Comparison of ENCODE assay signal across 12 cellular contexts in genomic region chr4:2354760-2355159, GRCh38.
A peak's percentile ranks its signal among the peaks of the same experiment; 100 is the strongest.
DNase-seq lines count a peak whose midpoint lies in the region; ATAC-seq lines count a peak whose summit lies in the region.
"Had no signal": no experiment of that assay in that cellular context is flagged by ENCODE, and none has a peak within 500 bp of the region (broad histone marks: within the 10 kb centered on the region; RNA-seq: fewer than 3 reads in every experiment).

No MANE protein-coding gene starts in this region.

- no peaks in the 10 kb centered on the region for H3K36me3 Mint-ChIP-seq in activated naive CD4-positive, alpha-beta T cell treated with anti-CD3 and anti-CD28 coated beads, Interleukin-2, amount 50 U/mL, for 24 hours
- no peaks in the 10 kb centered on the region for H3K36me3 Mint-ChIP-seq in activated T-cell treated with anti-CD3 and anti-CD28 coated beads, Interleukin-2, amount 50 U/mL, for 72 hours (ENCODE audit: insufficient read depth in 2 of 2)
- no peaks in the 10 kb centered on the region for H3K36me3 Mint-ChIP-seq in naive thymus-derived CD8-positive, alpha-beta T cell

- peak overlapping the region; percentile 39 for H3K4me3 Mint-ChIP-seq in activated naive CD4-positive, alpha-beta T cell treated with anti-CD3 and anti-CD28 coated beads, Interleukin-2, amount 50 U/mL, for 24 hours
- H3K4me3 Mint-ChIP-seq in activated T-cell treated with anti-CD3 and anti-CD28 coated beads, Interleukin-2, amount 50 U/mL, for 72 hours: no peak overlapping the region
- peak overlapping the region in 5 of 10 donors; percentile 24 to 60 (median 42) for H3K4me3 Mint-ChIP-seq in naive thymus-derived CD8-positive, alpha-beta T cell
- H3K4me3 Mint-ChIP-seq in stimulated activated naive CD8-positive, alpha-beta T cell treated with anti-CD3 and anti-CD28 coated beads, Interleukin-15, amount 100 ng/mL, for 72 hours: no peak overlapping the region
- H3K4me3 Mint-ChIP-seq: T-helper 1 cell treated with Interleukin-12 subunit alpha and Interleukin-12 subunit beta and Interleukin-4 antibody, amounts not matched to agents 30 μg/mL and 1 μg/mL, for 36 hours had no signal

- no peak overlapping the region for H3K27ac Mint-ChIP-seq in activated naive CD4-positive, alpha-beta T cell treated with anti-CD3 and anti-CD28 coated beads, Interleukin-2, amount 50 U/mL, for 24 hours
- H3K27ac Mint-ChIP-seq in activated T-cell treated with anti-CD3 and anti-CD28 coated beads, Interleukin-2, amount 50 U/mL, for 72 hours: no peak overlapping the region
- peak overlapping the region; percentile 19 to 94 (median 81) for H3K27ac Mint-ChIP-seq in naive thymus-derived CD8-positive, alpha-beta T cell
- peak overlapping the region; percentile 25 to 48 for H3K27ac Mint-ChIP-seq in stimulated activated naive CD8-positive, alpha-beta T cell treated with anti-CD3 and anti-CD28 coated beads, Interleukin-15, amount 100 ng/mL, for 72 hours

- peaks cover 10% of the 10 kb centered on the region for H3K4me1 Mint-ChIP-seq in activated naive CD4-positive, alpha-beta T cell treated with anti-CD3 and anti-CD28 coated beads, Interleukin-2, amount 50 U/mL, for 24 hours
- peaks cover 12% of the 10 kb centered on the region for H3K4me1 Mint-ChIP-seq in activated T-cell treated with anti-CD3 and anti-CD28 coated beads, Interleukin-2, amount 50 U/mL, for 72 hours (ENCODE audit: low read depth)
- peaks cover 4 to 29% (median 13%) of the 10 kb centered on the region in 4 donors for H3K4me1 Mint-ChIP-seq in naive thymus-derived CD8-positive, alpha-beta T cell
- H3K4me1 Mint-ChIP-seq in stimulated activated naive CD8-positive, alpha-beta T cell treated with anti-CD3 and anti-CD28 coated beads, Interleukin-15, amount 100 ng/mL, for 72 hours: peaks cover 21% of the 10 kb centered on the region

- no peaks in the 10 kb centered on the region for H3K27me3 Mint-ChIP-seq in activated naive CD4-positive, alpha-beta T cell treated with anti-CD3 and anti-CD28 coated beads, Interleukin-2, amount 50 U/mL, for 24 hours
- H3K27me3 Mint-ChIP-seq in activated T-cell treated with anti-CD3 and anti-CD28 coated beads, Interleukin-2, amount 50 U/mL, for 72 hours (ENCODE audit: low read depth): no peaks in the 10 kb centered on the region
- H3K27me3 Mint-ChIP-seq in naive thymus-derived CD8-positive, alpha-beta T cell: no peaks in the 10 kb centered on the region
- H3K27me3 Mint-ChIP-seq in stimulated activated naive CD8-positive, alpha-beta T cell treated with anti-CD3 and anti-CD28 coated beads, Interleukin-15, amount 100 ng/mL, for 72 hours: no peaks in the 10 kb centered on the region

- peak; percentile 62 to 67 for ATAC-seq in activated T-cell treated with anti-CD3 and anti-CD28 coated beads, Interleukin-2, amount 50 U/mL, for 72 hours (replicated peaks in 1 of 2)
- peak; percentile 56 to 73 for ATAC-seq in naive thymus-derived CD8-positive, alpha-beta T cell
- no peak for ATAC-seq in stimulated activated naive CD8-positive, alpha-beta T cell treated with anti-CD3 and anti-CD28 coated beads, Interleukin-15, amount 100 ng/mL, for 72 hours
- ATAC-seq in HG02623 (IDR thresholded peaks at IDR 0.05; ENCODE audit: unreplicated experiment): no peak
- no peak for ATAC-seq in HG02981 (IDR thresholded peaks at IDR 0.05; ENCODE audit: unreplicated experiment)

- no peak for DNase-seq in activated naive CD4-positive, alpha-beta T cell (lab: John Stamatoyannopoulos, UW)
- peak in 1 of 2 donors; percentile 19 for DNase-seq in activated T-cell treated with anti-CD3 and anti-CD28 coated beads, Interleukin-2, amount 50 U/mL, for 72 hours
- peak in 5 of 10 donors; percentile 27 to 64 (median 39) for DNase-seq in naive thymus-derived CD8-positive, alpha-beta T cell
- no peak for DNase-seq in stimulated activated naive CD8-positive, alpha-beta T cell treated with anti-CD3 and anti-CD28 coated beads, Interleukin-15, amount 100 ng/mL, for 72 hours
- no peak for DNase-seq in NCI-H774 (lab: John Stamatoyannopoulos, UW)
- DNase-seq: kidney glomerular epithelial cell, NCI-H146, NCI-H345 had no signal

- POLR2A ChIA-PET in naive thymus-derived CD8-positive, alpha-beta T cell (lab: Charles Lee): interaction anchor here (1.2 kb wide), 1 partner anchor 134 kb away, joined by 4 read pairs; no protein-coding TSS in a partner anchor

- no peaks in the 10 kb centered on the region for H3K9me3 Mint-ChIP-seq in activated naive CD4-positive, alpha-beta T cell treated with anti-CD3 and anti-CD28 coated beads, Interleukin-2, amount 50 U/mL, for 24 hours
- no peaks in the 10 kb centered on the region for H3K9me3 Mint-ChIP-seq in activated T-cell treated with anti-CD3 and anti-CD28 coated beads, Interleukin-2, amount 50 U/mL, for 72 hours
- no peaks in the 10 kb centered on the region for H3K9me3 Mint-ChIP-seq in naive thymus-derived CD8-positive, alpha-beta T cell
- no peaks in the 10 kb centered on the region for H3K9me3 Mint-ChIP-seq in stimulated activated naive CD8-positive, alpha-beta T cell treated with anti-CD3 and anti-CD28 coated beads, Interleukin-15, amount 100 ng/mL, for 72 hours
- H3K9me3 Mint-ChIP-seq: T-helper 1 cell treated with Interleukin-12 subunit alpha and Interleukin-12 subunit beta and Interleukin-4 antibody, amounts not matched to agents 30 μg/mL and 1 μg/mL, for 36 hours had no signal

Comparison
In these comparisons a context has a peak if more than half of its experiments do, and no peak if none do; other contexts are left out.
1. H3K27ac Mint-ChIP-seq: peak in naive thymus-derived CD8-positive, alpha-beta T cell (10 of 10) and stimulated activated naive CD8-positive, alpha-beta T cell treated with anti-CD3 and anti-CD28 coated beads, Interleukin-15, amount 100 ng/mL, for 72 hours (2 of 2); none in activated naive CD4-positive, alpha-beta T cell treated with anti-CD3 and anti-CD28 coated beads, Interleukin-2, amount 50 U/mL, for 24 hours (single experiment) and activated T-cell treated with anti-CD3 and anti-CD28 coated beads, Interleukin-2, amount 50 U/mL, for 72 hours (single experiment).
2. ATAC-seq: peak in activated T-cell treated with anti-CD3 and anti-CD28 coated beads, Interleukin-2, amount 50 U/mL, for 72 hours (2 of 2) and naive thymus-derived CD8-positive, alpha-beta T cell (2 of 2); none in stimulated activated naive CD8-positive, alpha-beta T cell treated with anti-CD3 and anti-CD28 coated beads, Interleukin-15, amount 100 ng/mL, for 72 hours (single experiment), HG02623 (single experiment) and HG02981 (single experiment).